Comparison of ENCODE assay signal across 21 cellular contexts in genomic region chr2:65514555-65515195, GRCh38.
DNase-seq lines count a peak whose midpoint lies in the region; ATAC-seq, FAIRE-seq and TF ChIP-seq lines count a peak whose summit lies in the region.
"Had no signal": no experiment of that assay in that cellular context is flagged by ENCODE, and none has a peak within 500 bp of the region (broad histone marks: within the 10 kb centered on the region; RNA-seq: fewer than 3 reads in every experiment).

No MANE protein-coding gene starts in this region.

- intact Hi-C loops in right cardiac atrium (cut with DNase I), result no loop called here

- FAIRE-seq in GM12891 (lab: Jason Lieb, UNC), result no peak

- no peak for ATAC-seq in right cardiac atrium
- ATAC-seq: lower lobe of right lung had no signal

- H3K4me3 ChIP-seq in right cardiac atrium (ENCODE audit: low read length), result no peak overlapping the region
- H3K4me3 ChIP-seq: HAP-1, lower lobe of right lung, right atrium auricular region, suprapubic skin, vagina had no signal

- H3K27ac ChIP-seq in right cardiac atrium (ENCODE audit: low read length), result no peak overlapping the region
- H3K27ac ChIP-seq: lower lobe of right lung, right atrium auricular region, RWPE1, suprapubic skin, vagina had no signal

- no peaks in the 10 kb centered on the region for H3K9me3 ChIP-seq in right cardiac atrium (ENCODE audit: control insufficient read depth, low read length)
- H3K9me3 ChIP-seq: HAP-1, lower lobe of right lung, right atrium auricular region, suprapubic skin, vagina had no signal

- no peak for TF ChIP-seq POLR2A in GM12891 (IDR thresholded peaks at IDR 0.05; ENCODE audit: low read depth, low read length)

- no peaks in the 10 kb centered on the region for H3K4me1 ChIP-seq in right cardiac atrium (ENCODE audit: control insufficient read depth, insufficient read depth, low read length)
- H3K4me1 ChIP-seq: HAP-1, lower lobe of right lung, right atrium auricular region, suprapubic skin, vagina had no signal

- H3K27me3 ChIP-seq in right cardiac atrium (ENCODE audit: control insufficient read depth, insufficient read depth), result no peaks in the 10 kb centered on the region
- H3K27me3 ChIP-seq: right atrium auricular region, suprapubic skin, vagina had no signal

- DNase-seq in AG08395 (ENCODE audit: low spot score) (peak; percentile 65), GM12891 (ENCODE audit: insufficient read length, low spot score) (peak; percentile 41), LHCN-M2 (ENCODE audit: low read depth) (peak; percentile 37), fibroblast of peridontal ligament (ENCODE audit: extremely low read depth) (peak; percentile 33), NK-92 (lab: John Stamatoyannopoulos, UW; ENCODE audit: unreplicated experiment) (no peak), right cardiac atrium (no peak), NCI-H524 (lab: John Stamatoyannopoulos, UW) (no peak)
- no peak for DNase-seq in activated effector memory CD4-positive, alpha-beta T cell treated with anti-CD3 and anti-CD28 coated beads, Interleukin-2, amount 50 U/mL, for 16 hours
- DNase-seq: activated CD4-positive, alpha-beta T cell treated with anti-CD3 and anti-CD28 coated beads, Interleukin-2, amount 10 ng/mL, durations not matched to agents 24 days and 14 days; C1 segment of cervical spinal cord; central memory CD4-positive, alpha-beta T cell; lower lobe of right lung; NCI-H2029 treated with DMSO at 0.1 percent for 48 hours; NCI-H446 treated with DMSO at 0.1 percent for 48 hours; nucleus accumbens; stimulated activated CD4-positive, alpha-beta T cell treated with anti-CD3 and anti-CD28 coated beads, Interleukin-15, amount 100 ng/mL, for 24 hours had no signal

- WGBS in right cardiac atrium, result 73% methylated on average over 4 of the region's 4 CpGs

TF ChIP-seq in GM12891, 5 proteins besides CTCF, POLR2A, EP300 and RAD21:
- TF ChIP-seq POLR2AphosphoS5 (IDR thresholded peaks at IDR 0.05; ENCODE audit: low read depth, low read length) (no peak), SPI1 (IDR thresholded peaks at IDR 0.05; ENCODE audit: low read depth, low read length) (peak; percentile 86)

Comparison
In these comparisons a context has a peak if more than half of its experiments do, and no peak if none do; other contexts are left out.
1. DNase-seq: peak in AG08395 (single experiment), GM12891 (single experiment), LHCN-M2 (single experiment) and fibroblast of peridontal ligament (single experiment); none in NK-92 (single experiment), right cardiac atrium (0 of 3), activated effector memory CD4-positive, alpha-beta T cell treated with anti-CD3 and anti-CD28 coated beads, Interleukin-2, amount 50 U/mL, for 16 hours (single experiment) and NCI-H524 (0 of 2).